In the genomic region with DNA sequence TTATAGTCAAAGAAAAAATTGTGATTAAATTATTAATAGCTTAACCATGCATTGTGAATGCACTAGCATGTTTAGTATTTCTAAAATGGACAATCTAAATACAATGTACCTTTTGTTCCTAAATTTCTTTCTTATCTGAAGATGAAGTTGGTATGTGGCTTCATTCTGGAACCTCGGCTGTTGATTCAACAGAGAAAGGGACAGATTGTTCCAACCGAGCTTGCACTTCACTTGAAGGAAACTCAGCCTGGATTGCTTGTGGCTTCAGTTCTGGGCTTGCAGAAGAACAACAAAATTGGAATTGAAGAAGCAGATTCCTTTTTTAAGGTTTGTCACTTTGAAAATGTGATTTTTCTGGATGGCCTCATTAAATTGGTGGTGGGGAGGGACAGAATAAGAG, we compare ENCODE assay signal across 31 cellular contexts. TPM values are rescaled to one million over a fixed set of nuclear protein-coding genes. Genes with fewer than 3 reads are reported as not detected.
"Had no signal": no experiment of that assay in that cellular context is flagged by ENCODE, and none has a peak within 500 bp of the region (broad histone marks: within the 10 kb centered on the region; RNA-seq: fewer than 3 reads in every experiment).

No MANE protein-coding gene starts in this region.

- H3K4me1 Mint-ChIP-seq: activated CD4-positive, alpha-beta T cell treated with anti-CD3 and anti-CD28 coated beads for 36 hours; activated naive CD4-positive, alpha-beta T cell treated with anti-CD3 and anti-CD28 coated beads, Interleukin-2, amount 50 U/mL, for 24 hours; central memory CD8-positive, alpha-beta T cell had no signal

- H3K27ac ChIP-seq: ascending aorta, cardiac muscle cell, Peyer's patch, SK-N-MC had no signal

- H3K27ac Mint-ChIP-seq: activated CD4-positive, alpha-beta T cell treated with anti-CD3 and anti-CD28 coated beads for 36 hours; activated CD4-positive, alpha-beta T cell treated with anti-CD3 and anti-CD28 coated beads, Interleukin-2, amount 10 ng/mL, durations not matched to agents 7 days and 5 days; activated CD8-positive, alpha-beta T cell treated with anti-CD3 and anti-CD28 coated beads, Interleukin-2, amount 10 ng/mL, durations not matched to agents 7 days and 5 days; activated naive CD4-positive, alpha-beta T cell treated with anti-CD3 and anti-CD28 coated beads, Interleukin-2, amount 50 U/mL, for 24 hours; activated naive CD8-positive, alpha-beta T cell treated with anti-CD3 and anti-CD28 coated beads, Interleukin-2, amount 10 ng/mL, durations not matched to agents 7 days and 5 days; activated T-cell treated with anti-CD3 and anti-CD28 coated beads, Interleukin-2, amount 50 U/mL, for 24 hours; activated T-helper 2 cell treated with anti-CD3 and anti-CD28 coated beads, Interferon-gamma antibody, Interleukin-2, Interleukin-4, amounts not matched to agents 10 μg/mL and 5 μg/mL and 100 μg/mL, durations not matched to agents 14 hours and 24 hours and 36 hours had no signal

- H3K27me3 Mint-ChIP-seq: activated CD4-positive, alpha-beta T cell treated with anti-CD3 and anti-CD28 coated beads for 36 hours; activated CD4-positive, alpha-beta T cell treated with anti-CD3 and anti-CD28 coated beads, Interleukin-2, amount 10 ng/mL, durations not matched to agents 7 days and 5 days; activated naive CD4-positive, alpha-beta T cell treated with anti-CD3 and anti-CD28 coated beads, Interleukin-2, amount 50 U/mL, for 24 hours; activated naive CD8-positive, alpha-beta T cell treated with anti-CD3 and anti-CD28 coated beads, Interleukin-2, amount 10 ng/mL, durations not matched to agents 7 days and 5 days; activated T-cell treated with anti-CD3 and anti-CD28 coated beads, Interleukin-2, amount 50 U/mL, for 24 hours; central memory CD8-positive, alpha-beta T cell had no signal

- H3K9me3 Mint-ChIP-seq: activated CD4-positive, alpha-beta T cell treated with anti-CD3 and anti-CD28 coated beads, Interleukin-2, amount 10 ng/mL, durations not matched to agents 7 days and 5 days; activated naive CD4-positive, alpha-beta T cell treated with anti-CD3 and anti-CD28 coated beads, Interleukin-2, amount 50 U/mL, for 24 hours; activated naive CD8-positive, alpha-beta T cell treated with anti-CD3 and anti-CD28 coated beads, Interleukin-2, amount 10 ng/mL, durations not matched to agents 7 days and 5 days; activated T-cell treated with anti-CD3 and anti-CD28 coated beads, Interleukin-2, amount 50 U/mL, for 24 hours; activated T-helper 2 cell treated with anti-CD3 and anti-CD28 coated beads, Interferon-gamma antibody, Interleukin-2, Interleukin-4, amounts not matched to agents 10 μg/mL and 5 μg/mL and 100 μg/mL, durations not matched to agents 14 hours and 24 hours and 36 hours; central memory CD8-positive, alpha-beta T cell had no signal

- H3K4me3 Mint-ChIP-seq: activated CD4-positive, alpha-beta T cell treated with anti-CD3 and anti-CD28 coated beads for 36 hours; activated CD4-positive, alpha-beta T cell treated with anti-CD3 and anti-CD28 coated beads, Interleukin-2, amount 10 ng/mL, durations not matched to agents 7 days and 5 days; activated CD8-positive, alpha-beta T cell treated with anti-CD3 and anti-CD28 coated beads, Interleukin-2, amount 10 ng/mL, durations not matched to agents 7 days and 5 days; activated naive CD4-positive, alpha-beta T cell treated with anti-CD3 and anti-CD28 coated beads, Interleukin-2, amount 50 U/mL, for 24 hours; activated naive CD8-positive, alpha-beta T cell treated with anti-CD3 and anti-CD28 coated beads, Interleukin-2, amount 10 ng/mL, durations not matched to agents 7 days and 5 days; activated T-cell treated with anti-CD3 and anti-CD28 coated beads, Interleukin-2, amount 50 U/mL, for 24 hours; central memory CD8-positive, alpha-beta T cell had no signal

- DNase-seq: activated CD4-positive, alpha-beta T cell treated with anti-CD3 and anti-CD28 coated beads for 36 hours; activated CD4-positive, alpha-beta T cell treated with anti-CD3 and anti-CD28 coated beads, Interleukin-2, amount 10 ng/mL, durations not matched to agents 7 days and 5 days; activated CD4-positive, alpha-beta T cell treated with anti-CD3 and anti-CD28 coated beads, Interleukin-2, amount 50 U/mL, for 48 hours; activated CD8-positive, alpha-beta T cell treated with anti-CD3 and anti-CD28 coated beads, Interleukin-2, amount 10 ng/mL, durations not matched to agents 7 days and 5 days; activated gamma-delta T cell; activated naive CD4-positive, alpha-beta T cell treated with Interleukin-2 at 50 U/mL for 16 hours; activated naive CD8-positive, alpha-beta T cell treated with anti-CD3 and anti-CD28 coated beads, Interleukin-2, amount 10 ng/mL, durations not matched to agents 7 days and 5 days; activated T-cell treated with anti-CD3 and anti-CD28 coated beads, Interleukin-2, amount 50 U/mL, for 24 hours; amygdala; KG1; NCI-H1105; NCI-H1417 treated with DMSO at 0.1 percent for 48 hours; NCI-H187 treated with DMSO at 0.1 percent for 48 hours; NCI-H2081; NCI-H2171 treated with DMSO at 0.1 percent for 48 hours; NCI-H2227 treated with DMSO at 0.1 percent for 48 hours; NCI-H524 treated with DMSO at 0.1 percent for 48 hours; PC-3; Peyer's patch; Right ventricle myocardium superior; RPMI8226; T1000 had no signal

- ATAC-seq: activated CD4-positive, alpha-beta T cell treated with anti-CD3 and anti-CD28 coated beads for 36 hours; activated CD4-positive, CD25-positive, alpha-beta regulatory T cell treated with anti-CD3 and anti-CD28 coated beads, Interleukin-2, amount 50 U/mL, for 24 hours; activated CD8-positive, alpha-beta T cell treated with anti-CD3 and anti-CD28 coated beads, Interleukin-2, amount 10 ng/mL, durations not matched to agents 7 days and 5 days; PC-3 had no signal

RNA-seq across cellular contexts. Expression of a gene that starts 59.6 kb away (rescaled TPM):
- total RNA-seq: activated CD4-positive, alpha-beta T cell treated with anti-CD3 and anti-CD28 coated beads for 36 hours; activated CD4-positive, alpha-beta T cell treated with anti-CD3 and anti-CD28 coated beads, Interleukin-2, amount 10 ng/mL, durations not matched to agents 7 days and 5 days; activated CD8-positive, alpha-beta T cell treated with anti-CD3 and anti-CD28 coated beads, Interleukin-2, amount 10 ng/mL, durations not matched to agents 7 days and 5 days; activated naive CD8-positive, alpha-beta T cell treated with anti-CD3 and anti-CD28 coated beads, Interleukin-2, amount 10 ng/mL, durations not matched to agents 7 days and 5 days; activated T-helper 2 cell treated with anti-CD3 and anti-CD28 coated beads, Interferon-gamma antibody, Interleukin-2, Interleukin-4, amounts not matched to agents 10 μg/mL and 5 μg/mL and 100 μg/mL, durations not matched to agents 14 hours and 24 hours and 36 hours; T-helper 1 cell treated with Interleukin-12 subunit alpha and Interleukin-12 subunit beta and Interleukin-4 antibody, amounts not matched to agents 30 ng/mL and 1 ng/mL, for 36 hours; T-helper 2 cell treated with Interferon-gamma antibody and Interleukin-4, amounts not matched to agents 100 ng/mL and 5 ng/mL, for 36 hours had no signal
